1 cellular context compared by ENCODE assay signal in genomic region chr21:27704567-27705166, GRCh38.
TF ChIP-seq lines count a peak whose summit lies in the region.

No MANE protein-coding gene starts in this region.

TF ChIP-seq in IMR-90, 13 proteins besides CTCF, POLR2A, EP300 and RAD21 (continued from another document):
- TF ChIP-seq, protein P1, sequence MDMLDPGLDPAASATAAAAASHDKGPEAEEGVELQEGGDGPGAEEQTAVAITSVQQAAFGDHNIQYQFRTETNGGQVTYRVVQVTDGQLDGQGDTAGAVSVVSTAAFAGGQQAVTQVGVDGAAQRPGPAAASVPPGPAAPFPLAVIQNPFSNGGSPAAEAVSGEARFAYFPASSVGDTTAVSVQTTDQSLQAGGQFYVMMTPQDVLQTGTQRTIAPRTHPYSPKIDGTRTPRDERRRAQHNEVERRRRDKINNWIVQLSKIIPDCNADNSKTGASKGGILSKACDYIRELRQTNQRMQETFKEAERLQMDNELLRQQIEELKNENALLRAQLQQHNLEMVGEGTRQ (IDR thresholded peaks at IDR 0.05; ENCODE audit: low read depth, low read length), result no peak
- TF ChIP-seq CHD1 (IDR thresholded peaks at IDR 0.05; ENCODE audit: low read depth, low read length) (no peak), ELK1 (IDR thresholded peaks at IDR 0.05; ENCODE audit: borderline replicate concordance, low read depth, low read length) (no peak), MXI1 (IDR thresholded peaks at IDR 0.05; ENCODE audit: borderline replicate concordance, low read depth, low read length) (no peak), FOS (IDR thresholded peaks at IDR 0.05; ENCODE audit: low read depth, low read length) (no peak)
